23 cellular contexts compared by ENCODE assay signal in the genomic region with DNA sequence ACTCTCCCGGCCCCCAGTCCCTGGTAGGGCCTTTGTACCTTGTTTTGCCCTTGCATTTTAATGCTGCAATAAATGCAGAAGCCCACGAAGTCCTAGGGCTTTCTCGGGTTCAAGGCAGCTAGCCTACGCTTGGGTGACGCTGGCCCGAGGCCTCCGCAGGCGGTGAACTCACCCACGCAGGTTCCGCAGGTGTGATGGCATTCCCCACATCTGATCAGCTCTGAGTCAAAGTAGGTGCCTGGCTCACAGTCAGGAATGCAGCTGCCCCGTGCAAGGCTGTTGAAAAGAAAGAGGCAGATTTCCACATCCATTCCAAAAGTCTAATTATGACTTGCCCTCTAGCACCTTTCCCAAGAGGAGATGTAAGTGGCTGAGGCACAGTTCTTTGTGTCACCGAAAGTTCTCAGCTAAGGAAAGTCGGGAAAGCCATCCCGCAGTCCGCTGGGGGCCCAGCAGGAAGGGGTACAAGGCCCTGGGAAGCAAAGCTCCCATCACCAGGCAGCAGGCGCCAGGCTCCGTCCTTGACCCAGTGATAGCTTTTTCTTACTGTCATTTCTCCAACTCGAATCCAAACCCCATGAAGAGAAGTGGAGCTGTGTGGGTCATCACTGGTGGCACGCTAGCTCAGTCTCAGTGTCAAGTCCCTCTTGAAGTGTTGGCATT. TPM values are rescaled to one million over a fixed set of nuclear protein-coding genes. Genes with fewer than 3 reads are reported as not detected.
DNase-seq lines count a peak whose midpoint lies in the region; ATAC-seq and TF ChIP-seq lines count a peak whose summit lies in the region.
"Had no signal": no experiment of that assay in that cellular context is flagged by ENCODE, and none has a peak within 500 bp of the region (broad histone marks: within the 10 kb centered on the region; RNA-seq: fewer than 3 reads in every experiment).

No MANE protein-coding gene starts in this region.

- intact Hi-C loops in upper lobe of right lung (cut with DNase I): no loop called here

- peaks cover 4 to 11% of the 10 kb centered on the region in 2 donors for H3K4me1 ChIP-seq in esophagus (ENCODE audit: control insufficient read depth in 2 of 2, insufficient read depth in 2 of 2, low read length in 1 of 2)
- H3K4me1 ChIP-seq in upper lobe of right lung: no peaks in the 10 kb centered on the region
- H3K4me1 ChIP-seq: HAP-1 had no signal

- H3K27me3 ChIP-seq in esophagus (ENCODE audit: control insufficient read depth in 1 of 2, insufficient read depth in 2 of 2, low read length in 2 of 2): no peaks in the 10 kb centered on the region
- H3K27me3 ChIP-seq in upper lobe of right lung: no peaks in the 10 kb centered on the region
- H3K27me3 ChIP-seq: MG63 had no signal

- ATAC-seq in upper lobe of right lung (peak; percentile 42), GM21825 (IDR thresholded peaks at IDR 0.05; ENCODE audit: unreplicated experiment) (no peak)

- TF ChIP-seq CTCF in upper lobe of right lung (IDR thresholded peaks at IDR 0.05): no peak
- no peak for TF ChIP-seq CTCF in foreskin fibroblast (IDR thresholded peaks at IDR 0.05; ENCODE audit: low read depth, low read length)

- 60 to 78% methylated on average over 19 of the region's 19 CpGs for WGBS in esophagus, 2 donors

- no peaks in the 10 kb centered on the region for H3K9me3 ChIP-seq in esophagus (ENCODE audit: control insufficient read depth in 2 of 2, insufficient read depth in 1 of 2, low read depth in 1 of 2, low read length in 1 of 2)
- H3K9me3 ChIP-seq in upper lobe of right lung: no peaks in the 10 kb centered on the region
- H3K9me3 ChIP-seq: HAP-1, MG63 had no signal

- H3K27ac ChIP-seq in esophagus (ENCODE audit: low read depth in 2 of 2, low read length in 1 of 2): peak overlapping the region; percentile 14 to 77
- no peak overlapping the region for H3K27ac ChIP-seq in upper lobe of right lung
- H3K27ac ChIP-seq: 22Rv1, C4-2B had no signal

- H3K36me3 ChIP-seq in esophagus (ENCODE audit: control insufficient read depth in 2 of 2, insufficient read depth in 2 of 2, low read length in 1 of 2) (peaks cover 0 to 3% of the 10 kb centered on the region in 2 donors), upper lobe of right lung (no peaks in the 10 kb centered on the region)
- H3K36me3 ChIP-seq: HAP-1 had no signal

- no peak overlapping the region for H3K4me3 ChIP-seq in esophagus (ENCODE audit: low read depth in 1 of 2, low read length in 2 of 2)
- no peak overlapping the region for H3K4me3 ChIP-seq in upper lobe of right lung
- H3K4me3 ChIP-seq in foreskin fibroblast (ENCODE audit: low read depth in 1 of 2, low read length in 2 of 2): no peak overlapping the region
- H3K4me3 ChIP-seq: HAP-1, MG63 had no signal

- DNase-seq in activated T-cell treated with anti-CD3 and anti-CD28 coated beads, Interleukin-2, amount 50 U/mL, for 1 hour: peak; percentile 3
- no peak for DNase-seq in activated T-cell treated with anti-CD3 and anti-CD28 coated beads, Interleukin-2, amount 50 U/mL, for 48 hours
- peak; percentile 86 for DNase-seq in mesenteric fat pad (ENCODE audit: low spot score)
- DNase-seq in upper lobe of right lung: no peak
- no peak for DNase-seq in foreskin fibroblast
- DNase-seq in NCI-H446 treated with DMSO at 0.1 percent for 48 hours (lab: John Stamatoyannopoulos, UW): no peak
- DNase-seq: AML-193; DND-41; Karpas-422; MG63; NCI-H1092; NCI-H146; NCI-H2029 treated with DMSO at 0.1 percent for 48 hours; NCI-H2171 treated with DMSO at 0.1 percent for 48 hours; NCI-H446; NCI-H748 treated with DMSO at 0.1 percent for 48 hours; NK-92 treated with Interleukin-12 subunit alpha and Interleukin-12 subunit beta, amount 100 ng/mL, for 24 hours; SHP77 treated with DMSO at 0.1 percent for 48 hours had no signal

RNA-seq across cellular contexts. Expression of a gene that starts 23.2 kb away (rescaled TPM):
- 10 to 100 TPM; 38.9 to 53.2 TPM for polyA plus RNA-seq in esophagus
- total RNA-seq in mesenteric fat pad (40.8 TPM), upper lobe of right lung (40.7 TPM)

RNA-seq across cellular contexts. Expression of a gene that starts 41.0 kb away (rescaled TPM):
- polyA plus RNA-seq in esophagus: 10 to 100 TPM; 50.4 to 74.4 TPM
- total RNA-seq in mesenteric fat pad: 87.2 TPM
- total RNA-seq in upper lobe of right lung: 78.5 TPM

Comparison
In these comparisons a context has a peak if more than half of its experiments do, and no peak if none do; other contexts are left out.
1. DNase-seq: peak in activated T-cell treated with anti-CD3 and anti-CD28 coated beads, Interleukin-2, amount 50 U/mL, for 1 hour (single experiment) and mesenteric fat pad (single experiment); none in activated T-cell treated with anti-CD3 and anti-CD28 coated beads, Interleukin-2, amount 50 U/mL, for 48 hours (0 of 2), upper lobe of right lung (single experiment), foreskin fibroblast (0 of 2) and NCI-H446 treated with DMSO at 0.1 percent for 48 hours (single experiment).